In the genomic region with DNA sequence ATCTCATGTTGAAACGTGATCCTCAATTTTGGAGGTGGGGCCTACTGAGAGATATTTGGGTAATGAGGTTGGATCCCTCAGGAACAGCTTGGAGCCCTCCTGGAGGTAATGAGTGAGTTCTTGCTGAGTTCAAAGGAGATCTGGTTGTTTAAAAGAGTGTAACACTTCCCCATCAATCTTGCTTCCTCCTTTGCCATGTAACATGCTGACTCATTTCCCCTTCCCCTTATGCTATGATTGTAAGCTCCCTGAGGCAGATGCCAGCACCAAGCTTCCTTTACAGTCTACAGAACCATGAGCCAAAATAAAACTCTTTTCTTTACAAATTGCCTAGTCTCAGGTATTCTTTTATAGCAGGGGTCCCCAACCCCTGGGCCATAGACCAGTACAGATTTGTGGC, we compare ENCODE assay signal across 13 cellular contexts.
DNase-seq lines count a peak whose midpoint lies in the region; ATAC-seq and TF ChIP-seq lines count a peak whose summit lies in the region.
"Had no signal": no experiment of that assay in that cellular context is flagged by ENCODE, and none has a peak within 500 bp of the region (broad histone marks: within the 10 kb centered on the region; RNA-seq: fewer than 3 reads in every experiment).

No MANE protein-coding gene starts in this region.

- CTCF ChIA-PET in OCI-LY7 (lab: Charles Lee; ENCODE audit: unreplicated experiment), result interaction anchor here (1.3 kb wide), 1 partner anchor 35 kb away, joined by 3 read pairs; no protein-coding TSS in a partner anchor
- CTCF ChIA-PET in Calu3 (lab: Charles Lee), result interaction anchor here (1.1 kb wide), 1 partner anchor 211 kb away, joined by 3 read pairs; no protein-coding TSS in a partner anchor

- no peaks in the 10 kb centered on the region for H4K20me1 ChIP-seq in BLaER1 treated with 17β-estradiol and CSF1 and Interleukin-3, amounts not matched to agents 10 nM and 100 nM
- H4K20me1 ChIP-seq in OCI-LY7 (ENCODE audit: insufficient read depth, low read length), result no peaks in the 10 kb centered on the region

- H2AFZ ChIP-seq in OCI-LY7 (ENCODE audit: low read length), result peak overlapping the region; percentile 74

- H3K4me3 Mint-ChIP-seq in Calu3 (ENCODE audit: low read depth, unreplicated experiment), result no peak overlapping the region
- H3K4me3 Mint-ChIP-seq: activated naive CD8-positive, alpha-beta T cell had no signal

- H3K36me3 ChIP-seq in BLaER1 treated with 17β-estradiol and CSF1 and Interleukin-3, amounts not matched to agents 10 nM and 100 nM, result no peaks in the 10 kb centered on the region
- no peaks in the 10 kb centered on the region for H3K36me3 ChIP-seq in OCI-LY7 (ENCODE audit: insufficient read depth, low read length)
- H3K36me3 ChIP-seq: Peyer's patch had no signal

- no peaks in the 10 kb centered on the region for H3K36me3 Mint-ChIP-seq in Calu3 (ENCODE audit: insufficient read depth, unreplicated experiment)
- H3K36me3 Mint-ChIP-seq: activated naive CD8-positive, alpha-beta T cell had no signal

- ATAC-seq in HG03342 (IDR thresholded peaks at IDR 0.05; ENCODE audit: unreplicated experiment) (peak; percentile 54), foreskin keratinocyte (peak; percentile 59), HG03432 (IDR thresholded peaks at IDR 0.05; ENCODE audit: unreplicated experiment) (no peak), GM18517 (IDR thresholded peaks at IDR 0.05; ENCODE audit: unreplicated experiment) (no peak)

- POLR2A ChIA-PET in OCI-LY7 (lab: Charles Lee), result interaction anchor here (0.7 kb wide), 1 partner anchor 1953 kb away, joined by 3 read pairs; no protein-coding TSS in a partner anchor

- no peaks in the 10 kb centered on the region for H3K27me3 Mint-ChIP-seq in Calu3 (ENCODE audit: unreplicated experiment)
- H3K27me3 Mint-ChIP-seq: activated naive CD8-positive, alpha-beta T cell had no signal

- DNase-seq in OCI-LY7 (ENCODE audit: low spot score) (peak; percentile 7), foreskin keratinocyte (peak in 1 of 2 donors; percentile 20), Calu3 (no peak), NCI-H2029 treated with DMSO at 0.1 percent for 48 hours (lab: John Stamatoyannopoulos, UW) (no peak)
- DNase-seq: DMS79, NCI-H2171, Peyer's patch, posterior cingulate gyrus had no signal

- H3K27me3 ChIP-seq in BLaER1 treated with 17β-estradiol and CSF1 and Interleukin-3, amounts not matched to agents 10 nM and 100 nM, result no peaks in the 10 kb centered on the region
- no peaks in the 10 kb centered on the region for H3K27me3 ChIP-seq in foreskin keratinocyte
- H3K27me3 ChIP-seq: Peyer's patch had no signal

- intact Hi-C loops in OCI-LY7 (cut with micrococcal nuclease; ENCODE audit: unreplicated experiment) (loop anchor here (5.0 kb wide), 1 partner anchor 279 kb away; no protein-coding TSS in a partner anchor), Calu3 (cut with micrococcal nuclease; ENCODE audit: unreplicated experiment) (no loop called here)

- peaks cover 0 to 22% (median 9%) of the 10 kb centered on the region in 11 experiments; a peak in 11 of 22 replicates for H3K9me3 ChIP-seq in BLaER1 treated with 17β-estradiol and CSF1 and Interleukin-3, amounts not matched to agents 10 nM and 100 nM (replicated peaks in 1 of 11)
- H3K9me3 ChIP-seq in OCI-LY7 (ENCODE audit: low read length), result no peaks in the 10 kb centered on the region
- H3K9me3 ChIP-seq: Peyer's patch had no signal

- TF ChIP-seq CTCF in OCI-LY7 (conservative IDR thresholded peaks at IDR 0.05; ENCODE audit: low read length) (no peak), foreskin keratinocyte (conservative IDR thresholded peaks at IDR 0.05) (no peak), Calu3 (IDR thresholded peaks at IDR 0.05; ENCODE audit: unreplicated experiment) (no peak)

- peak overlapping the region in 10 of 11 experiments; percentile 27 to 72 (median 52); a peak in 20 of 22 replicates for H3K27ac ChIP-seq in BLaER1 treated with 17β-estradiol and CSF1 and Interleukin-3, amounts not matched to agents 10 nM and 100 nM
- H3K27ac ChIP-seq in OCI-LY7 (ENCODE audit: low read depth, low read length, poor library complexity, severe bottlenecking), result no peak overlapping the region
- H3K27ac ChIP-seq in foreskin keratinocyte, result no peak overlapping the region
- H3K27ac ChIP-seq: Peyer's patch had no signal

- no peak overlapping the region for H3K9ac ChIP-seq in BLaER1 treated with 17β-estradiol and CSF1 and Interleukin-3, amounts not matched to agents 10 nM and 100 nM

- H3K9me2 ChIP-seq in OCI-LY7 (ENCODE audit: insufficient read depth, low read length), result no peaks in the 10 kb centered on the region

- H3K79me2 ChIP-seq in OCI-LY7 (ENCODE audit: insufficient read depth, low read depth, low read length), result no peaks in the 10 kb centered on the region

- no TSS peak for BruUV-seq in OCI-LY7 (replicated peaks; lab: Mats Ljungman, UMichigan)
- no TSS peak for BruUV-seq in Calu3 (replicated peaks; lab: Mats Ljungman, UMichigan)

- H3K27ac Mint-ChIP-seq in Calu3 (ENCODE audit: unreplicated experiment), result no peak overlapping the region
- H3K27ac Mint-ChIP-seq: activated naive CD8-positive, alpha-beta T cell had no signal

- H3K4me1 Mint-ChIP-seq in Calu3 (ENCODE audit: low read depth, unreplicated experiment), result peaks cover 10% of the 10 kb centered on the region

- H3K4me2 ChIP-seq in BLaER1 treated with 17β-estradiol and CSF1 and Interleukin-3, amounts not matched to agents 10 nM and 100 nM, result peak overlapping the region; percentile 13 to 69 (median 57); a peak in 20 of 22 replicates
- H3K4me2 ChIP-seq in OCI-LY7 (ENCODE audit: low read length), result 0 out of 2 replicates have a peak overlapping the region, but pooled peaks have one; percentile 12

- H3K4me3 ChIP-seq in BLaER1 treated with 17β-estradiol and CSF1 and Interleukin-3, amounts not matched to agents 10 nM and 100 nM, result no peak overlapping the region
- H3K4me3 ChIP-seq in OCI-LY7 (ENCODE audit: low read depth, low read length, poor library complexity, severe bottlenecking), result no peak overlapping the region
- H3K4me3 ChIP-seq: Peyer's patch had no signal

- peaks cover 18 to 34% (median 27%) of the 10 kb centered on the region in 10 experiments for H3K4me1 ChIP-seq in BLaER1 treated with 17β-estradiol and CSF1 and Interleukin-3, amounts not matched to agents 10 nM and 100 nM
- H3K4me1 ChIP-seq in OCI-LY7 (ENCODE audit: insufficient read depth, low read length, poor library complexity, severe bottlenecking), result peaks cover 8% of the 10 kb centered on the region
- H3K4me1 ChIP-seq in foreskin keratinocyte, result no peaks in the 10 kb centered on the region
- H3K4me1 ChIP-seq: Peyer's patch had no signal

- H3K9me3 Mint-ChIP-seq in Calu3 (ENCODE audit: low read depth, unreplicated experiment), result no peaks in the 10 kb centered on the region

Comparison
In these comparisons a context has a peak if more than half of its experiments do, and no peak if none do; other contexts are left out.
1. H3K27ac ChIP-seq: peak in BLaER1 treated with 17β-estradiol and CSF1 and Interleukin-3, amounts not matched to agents 10 nM and 100 nM (10 of 11); none in OCI-LY7 (single experiment) and foreskin keratinocyte (single experiment).
2. ATAC-seq: peak in HG03342 (single experiment) and foreskin keratinocyte (single experiment); none in HG03432 (single experiment) and GM18517 (single experiment).